ENCODE assay signal across 21 cellular contexts in the genomic region with DNA sequence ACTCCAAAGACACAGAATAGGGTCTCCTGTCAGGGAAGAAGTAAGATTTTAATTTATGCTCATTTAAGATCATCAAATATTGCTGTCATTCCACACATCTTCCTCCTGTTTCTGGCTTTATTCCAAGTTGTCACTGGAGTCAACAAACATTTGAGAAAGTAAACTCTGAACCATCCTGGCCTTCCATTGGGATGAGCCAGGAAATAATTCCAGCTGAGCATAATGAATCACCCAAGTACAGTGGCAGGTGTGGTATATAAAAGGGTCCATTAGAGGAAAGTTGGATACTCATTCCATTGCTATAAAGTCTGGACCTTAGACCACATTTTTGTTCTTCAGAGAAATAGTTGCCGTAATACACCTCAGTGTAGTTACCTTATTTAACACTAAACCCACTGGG.
"Had no signal": no experiment of that assay in that cellular context is flagged by ENCODE, and none has a peak within 500 bp of the region (broad histone marks: within the 10 kb centered on the region; RNA-seq: fewer than 3 reads in every experiment).

No MANE protein-coding gene starts in this region.

- H3K27ac ChIP-seq: cardiac muscle cell, epithelial cell of prostate, gastroesophageal sphincter, pancreas, psoas muscle, right atrium auricular region, upper lobe of right lung had no signal

- ATAC-seq: activated naive CD8-positive, alpha-beta T cell treated with anti-CD3 and anti-CD28 coated beads, Interleukin-2, amount 50 U/mL, for 24 hours; activated T-cell treated with anti-CD3 and anti-CD28 coated beads, Interleukin-2, amount 50 U/mL, for 72 hours; gastroesophageal sphincter; pancreas; psoas muscle; stimulated activated naive CD8-positive, alpha-beta T cell treated with anti-CD3 and anti-CD28 coated beads, Interleukin-15, Interleukin-2, amounts not matched to agents 100 U/mL and 50 U/mL, for 24 hours; upper lobe of right lung had no signal

- FAIRE-seq: pancreas had no signal

- H3K4me1 ChIP-seq: gastroesophageal sphincter, pancreas, psoas muscle, right atrium auricular region, upper lobe of right lung had no signal

- H3K9me3 ChIP-seq: gastroesophageal sphincter, pancreas, psoas muscle, right atrium auricular region, upper lobe of right lung had no signal

- H3K4me3 ChIP-seq: cardiac muscle cell, gastroesophageal sphincter, pancreas, psoas muscle, right atrium auricular region, upper lobe of right lung had no signal

- H3K36me3 ChIP-seq: cardiac muscle cell, pancreas, right atrium auricular region, upper lobe of right lung had no signal

- DNase-seq: activated CD4-positive, alpha-beta memory T cell treated with anti-CD3 and anti-CD28 coated beads, Interleukin-2, amount 10 ng/mL, durations not matched to agents 7 days and 5 days; activated CD4-positive, alpha-beta T cell treated with anti-CD3 and anti-CD28 coated beads for 48 hours; activated gamma-delta T cell; activated naive CD4-positive, alpha-beta T cell treated with anti-CD3 and anti-CD28 coated beads, Interleukin-2, amount 50 U/mL, for 16 hours; activated naive CD8-positive, alpha-beta T cell treated with anti-CD3 and anti-CD28 coated beads, Interleukin-2, amount 50 U/mL, for 24 hours; activated T-cell treated with anti-CD3 and anti-CD28 coated beads, Interleukin-2, amount 50 U/mL, for 72 hours; cortex of kidney; head of caudate nucleus; hypothalamus; midbrain; nephron progenitor cell; pancreas; psoas muscle; stimulated activated CD4-positive, alpha-beta T cell treated with anti-CD3 and anti-CD28 coated beads, Interleukin-12 subunit alpha, Interleukin-12 subunit beta, amount 100 ng/mL, for 4 hours; stimulated activated CD4-positive, alpha-beta T cell treated with anti-CD3 and anti-CD28 coated beads, Interleukin-4, amount 100 ng/mL, for 4 hours; stimulated activated naive CD8-positive, alpha-beta T cell treated with anti-CD3 and anti-CD28 coated beads, Interleukin-15, Interleukin-2, amounts not matched to agents 100 U/mL and 50 U/mL, for 24 hours; upper lobe of right lung had no signal

- H3K27me3 ChIP-seq: cardiac muscle cell, gastroesophageal sphincter, pancreas, right atrium auricular region, upper lobe of right lung had no signal
